ENCODE assay signal across 29 cellular contexts in the genomic region with DNA sequence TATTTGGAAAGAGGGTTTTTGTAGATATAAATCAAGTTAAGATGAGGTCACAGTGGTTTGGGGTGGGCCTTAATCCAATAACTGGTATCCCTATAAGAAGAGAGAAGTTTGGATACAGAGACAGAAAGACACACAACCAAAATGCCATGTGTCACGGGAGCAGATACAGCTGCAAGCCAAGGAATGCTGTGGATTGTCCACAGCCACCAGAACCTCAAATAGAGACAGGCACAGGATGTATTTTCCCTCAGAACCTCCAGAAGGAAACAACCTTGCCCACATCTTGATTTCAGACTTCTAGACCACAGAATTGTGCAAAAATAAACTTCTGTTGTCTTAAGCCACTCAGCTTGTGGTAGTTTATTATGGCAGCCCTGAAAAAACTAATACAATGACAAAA.
"Had no signal": no experiment of that assay in that cellular context is flagged by ENCODE, and none has a peak within 500 bp of the region (broad histone marks: within the 10 kb centered on the region; RNA-seq: fewer than 3 reads in every experiment).

No MANE protein-coding gene starts in this region.

- H3K9me3 ChIP-seq: ovary, psoas muscle, right lobe of liver, sigmoid colon, spleen, suprapubic skin, testis, tibial artery, transverse colon, upper lobe of right lung, uterus had no signal

- H2AFZ ChIP-seq: neural progenitor cell, parathyroid adenoma had no signal

- H3K79me2 ChIP-seq: parathyroid adenoma had no signal

- ATAC-seq: natural killer cell; psoas muscle; right cardiac atrium; right lobe of liver; stimulated activated memory B cell treated with anti-CD40 and anti-IgM and Interleukin-4, amounts not matched to agents 10 μg/mL and 1 μg/mL and 100 μg/mL, for 72 hours; stimulated activated naive CD8-positive, alpha-beta T cell treated with anti-CD3 and anti-CD28 coated beads, Interleukin-15, amount 100 ng/mL, for 72 hours; stimulated activated naive CD8-positive, alpha-beta T cell treated with anti-CD3 and anti-CD28 coated beads, Interleukin-15, Interleukin-2, amounts not matched to agents 100 U/mL and 50 U/mL, for 24 hours; upper lobe of right lung had no signal

- H3K36me3 ChIP-seq: neural progenitor cell, ovary, right lobe of liver, sigmoid colon, spleen, suprapubic skin, tibial artery, transverse colon, upper lobe of right lung, uterus had no signal

- H3K9ac ChIP-seq: neural progenitor cell, parathyroid adenoma had no signal

- H3K4me2 ChIP-seq: neural progenitor cell, smooth muscle cell had no signal

- H3K27ac ChIP-seq: neural progenitor cell, ovary, parathyroid adenoma, psoas muscle, right lobe of liver, sigmoid colon, skin epidermis, spleen, suprapubic skin, testis, tibial artery, transverse colon, upper lobe of right lung, uterus had no signal

- H3K27me3 ChIP-seq: neural progenitor cell, ovary, right lobe of liver, sigmoid colon, spleen, suprapubic skin, testis, tibial artery, transverse colon, upper lobe of right lung, uterus had no signal

- H3K4me1 ChIP-seq: neural progenitor cell, parathyroid adenoma, psoas muscle, right lobe of liver, sigmoid colon, spleen, suprapubic skin, testis, transverse colon, upper lobe of right lung, uterus had no signal

- DNase-seq: natural killer cell; occipital lobe; ovary; posterior cingulate gyrus; psoas muscle; right cardiac atrium; right lobe of liver; sigmoid colon; spleen; stimulated activated CD4-positive, alpha-beta T cell treated with anti-CD3 and anti-CD28 coated beads, Interleukin-12 subunit alpha, Interleukin-12 subunit beta, amount 100 ng/mL, for 4 hours; stimulated activated CD4-positive, alpha-beta T cell treated with anti-CD3 and anti-CD28 coated beads, Interleukin-1b, Interleukin-23, amount 100 ng/mL, for 48 hours; stimulated activated CD4-positive, alpha-beta T cell treated with anti-CD3 and anti-CD28 coated beads, Interleukin-4, amount 100 ng/mL, for 1 hour; stimulated activated CD4-positive, alpha-beta T cell treated with anti-CD3 and anti-CD28 coated beads, Interleukin-4, amount 100 ng/mL, for 4 hours; stimulated activated CD8-positive, alpha-beta memory T cell treated with anti-CD3 and anti-CD28 coated beads, Interleukin-4, amount 100 ng/mL, for 48 hours; stimulated activated naive CD4-positive, alpha-beta T cell; stimulated activated naive CD8-positive, alpha-beta T cell treated with anti-CD3 and anti-CD28 coated beads, Interleukin-15, amount 100 ng/mL, for 72 hours; stimulated activated naive CD8-positive, alpha-beta T cell treated with anti-CD3 and anti-CD28 coated beads, Interleukin-15, Interleukin-2, amounts not matched to agents 100 U/mL and 50 U/mL, for 24 hours; substantia nigra; testis; tibial artery; transverse colon; upper lobe of right lung; uterus had no signal

- H3K4me3 ChIP-seq: neural progenitor cell, ovary, psoas muscle, right lobe of liver, sigmoid colon, skin epidermis, smooth muscle cell, spleen, suprapubic skin, testis, tibial artery, transverse colon, upper lobe of right lung, uterus had no signal
